ENCODE assay signal across 8 cellular contexts in genomic region chr10:69125554-69125953, GRCh38. TPM values are rescaled to one million over a fixed set of nuclear protein-coding genes. Genes with fewer than 3 reads are reported as not detected.
DNase-seq lines count a peak whose midpoint lies in the region; ATAC-seq and TF ChIP-seq lines count a peak whose summit lies in the region.

No MANE protein-coding gene starts in this region.

- H3K4me1 ChIP-seq in ES-I3 (ENCODE audit: insufficient read depth, low read length), result 0 out of 2 replicates have a peak, but pooled peaks cover 3% of the 10 kb centered on the region
- H3K4me1 ChIP-seq in endocrine pancreas (ENCODE audit: control insufficient read depth, insufficient read depth, low read length), result peaks cover 8% of the 10 kb centered on the region
- H3K4me1 ChIP-seq in neutrophil (ENCODE audit: control insufficient read depth in 1 of 2, insufficient read depth in 1 of 2, low read depth in 1 of 2, low read length in 1 of 2), result peaks cover 22 to 27% of the 10 kb centered on the region in 2 experiments

- no peaks in the 10 kb centered on the region for H3K27me3 ChIP-seq in endocrine pancreas (ENCODE audit: control insufficient read depth, insufficient read depth, low read length)
- no peaks in the 10 kb centered on the region for H3K27me3 ChIP-seq in neutrophil

- H3K9me3 ChIP-seq in ES-I3 (ENCODE audit: control insufficient read depth, insufficient read depth, low read length) (no peaks in the 10 kb centered on the region), endocrine pancreas (ENCODE audit: control insufficient read depth, low read length) (no peaks in the 10 kb centered on the region), neutrophil (no peaks in the 10 kb centered on the region)

- TF ChIP-seq CTCF in neutrophil (IDR thresholded peaks at IDR 0.05), result no peak

- peak; percentile 49 for DNase-seq in OCI-M1 (lab: John Stamatoyannopoulos, UW)
- DNase-seq in mucosa of gallbladder (ENCODE audit: low spot score), result no peak
- DNase-seq in retina, result no peak

- H3K9ac ChIP-seq in ES-I3 (ENCODE audit: low read depth, low read length) (peak overlapping the region; percentile 90), endocrine pancreas (ENCODE audit: control insufficient read depth, insufficient read depth, low read length) (no peak overlapping the region)

- H3K36me3 ChIP-seq in ES-I3 (ENCODE audit: insufficient read depth, low read length) (no peaks in the 10 kb centered on the region), endocrine pancreas (ENCODE audit: control insufficient read depth, insufficient read depth, low read length) (no peaks in the 10 kb centered on the region), neutrophil (no peaks in the 10 kb centered on the region)

- H3K4me3 ChIP-seq in endocrine pancreas (ENCODE audit: control insufficient read depth, insufficient read depth, low read length), result peak overlapping the region; percentile 88
- H3K4me3 ChIP-seq in neutrophil (ENCODE audit: low read depth in 1 of 2, low read length in 1 of 2), result peak overlapping the region in 1 of 2 experiments; percentile 88

- peak overlapping the region; percentile 99 for H3K27ac ChIP-seq in neutrophil

- ATAC-seq in GM18867 (IDR thresholded peaks at IDR 0.05; ENCODE audit: unreplicated experiment) (no peak), GM19328 (IDR thresholded peaks at IDR 0.05; ENCODE audit: unreplicated experiment) (no peak)

RNA-seq across cellular contexts. Expression of gene VPS26A, which starts 1.6 kb away (rescaled TPM):
- total RNA-seq in mucosa of gallbladder, result 39.7 TPM

RNA-seq across cellular contexts. Expression of gene SRGN, which starts 37.7 kb away (rescaled TPM):
- total RNA-seq in mucosa of gallbladder, result 91.4 TPM

RNA-seq across cellular contexts. Expression of gene SUPV3L1, which starts 54.5 kb away (rescaled TPM):
- 21.8 TPM for total RNA-seq in mucosa of gallbladder
